Comparison of ENCODE assay signal across 12 cellular contexts in the genomic region with DNA sequence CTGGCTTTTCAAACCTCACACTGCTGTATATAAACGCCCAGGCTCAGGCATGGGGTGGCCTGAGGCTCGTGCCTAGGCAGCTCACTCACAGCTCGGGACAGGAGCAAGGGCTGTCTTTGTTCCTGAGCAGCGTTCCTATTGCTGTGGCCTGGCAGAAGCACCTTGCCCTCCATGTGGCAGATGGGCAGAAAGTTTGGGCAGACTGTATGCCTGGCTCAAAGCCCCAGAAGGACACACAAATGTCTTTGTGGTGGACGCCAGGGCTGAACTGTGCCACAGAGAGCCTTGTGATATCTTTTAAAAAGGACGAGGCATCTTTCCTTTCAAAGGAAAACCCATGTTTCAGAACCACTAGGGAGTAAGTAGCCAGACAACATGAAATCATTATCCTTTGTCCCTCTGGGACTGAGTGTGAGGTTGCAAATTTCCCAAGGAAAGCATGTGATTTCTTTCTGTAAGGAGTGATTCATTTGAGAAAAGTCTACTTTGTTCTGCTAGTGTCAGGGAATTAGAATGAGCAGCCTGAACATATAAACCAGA. TPM values are rescaled to one million over a fixed set of nuclear protein-coding genes. Genes with fewer than 3 reads are reported as not detected.
A peak's percentile ranks its signal among the peaks of the same experiment; 100 is the strongest.
DNase-seq lines count a peak whose midpoint lies in the region; ATAC-seq and TF ChIP-seq lines count a peak whose summit lies in the region.
"Had no signal": no experiment of that assay in that cellular context is flagged by ENCODE, and none has a peak within 500 bp of the region (broad histone marks: within the 10 kb centered on the region; RNA-seq: fewer than 3 reads in every experiment).

No MANE protein-coding gene starts in this region.

- ATAC-seq in GM18868 (IDR thresholded peaks at IDR 0.05; ENCODE audit: unreplicated experiment), result no peak
- ATAC-seq: effector memory CD8-positive, alpha-beta T cell; naive thymus-derived CD4-positive, alpha-beta T cell; stimulated activated effector memory CD8-positive, alpha-beta T cell treated with anti-CD3 and anti-CD28 coated beads, Interleukin-12 subunit alpha, Interleukin-12 subunit beta, amount 100 ng/mL, for 72 hours had no signal

- no peak overlapping the region for H3K4me3 ChIP-seq in astrocyte of the spinal cord (ENCODE audit: low read depth, low read length)

- in situ Hi-C loops in astrocyte of the spinal cord (cut with HindIII; ENCODE audit: low sequenced_read_pairs) (no loop called here), ACHN (cut with HindIII; ENCODE audit: low pct_ligation_motif_present, low pct_unique_long_range_greater_than_20kb, low sequenced_read_pairs) (no loop called here)

- DNase-seq in Daoy (ENCODE audit: low read depth), result peak; percentile 25
- DNase-seq in astrocyte of the spinal cord (ENCODE audit: low read depth, low spot score), result peak; percentile 76
- peak in 31 of 42 donors; percentile 5 to 58 (median 26) for DNase-seq in head of caudate nucleus
- peak; percentile 87 for DNase-seq in renal cortical epithelial cell (ENCODE audit: low read depth)
- no peak for DNase-seq in ACHN
- DNase-seq in iPS-NIHi11 (ENCODE audit: low spot score), result no peak
- DNase-seq in HPDE6-E6E7 (ENCODE audit: extremely low spot score), result no peak
- DNase-seq: DMS79 treated with DMSO at 0.1 percent for 48 hours; effector memory CD8-positive, alpha-beta T cell; naive thymus-derived CD4-positive, alpha-beta T cell had no signal

- no peak for TF ChIP-seq CTCF in astrocyte of the spinal cord (IDR thresholded peaks at IDR 0.05; ENCODE audit: low read depth, low read length)

- intact Hi-C loops in head of caudate nucleus (cut with DNase I), result no loop called here

RNA-seq across cellular contexts. Expression of a gene that starts 29.3 kb away (rescaled TPM):
- total RNA-seq in Daoy (2014; rRNA removed; shearing (Covaris generic)), result 65.8 and 80.3 TPM in 2 replicates
- 98.2 and 285 TPM in 2 replicates for total RNA-seq in renal cortical epithelial cell

Comparison
In these comparisons a context has a peak if more than half of its experiments do, and no peak if none do; other contexts are left out.
1. DNase-seq: peak in Daoy (single experiment), astrocyte of the spinal cord (single experiment), head of caudate nucleus (31 of 42) and renal cortical epithelial cell (single experiment); none in ACHN (single experiment), iPS-NIHi11 (single experiment) and HPDE6-E6E7 (single experiment).